Comparison of ENCODE assay signal across 13 cellular contexts in genomic region chr22:19422440-19423301, GRCh38. TPM values are rescaled to one million over a fixed set of nuclear protein-coding genes. Genes with fewer than 3 reads are reported as not detected.
DNase-seq lines count a peak whose midpoint lies in the region; ATAC-seq and TF ChIP-seq lines count a peak whose summit lies in the region.
"Had no signal": no experiment of that assay in that cellular context is flagged by ENCODE, and none has a peak within 500 bp of the region (broad histone marks: within the 10 kb centered on the region; RNA-seq: fewer than 3 reads in every experiment).

No MANE protein-coding gene starts in this region.

- WGBS in thyroid gland, 2 donors = 43 to 45% methylated on average over 11 of the region's 11 CpGs
- WGBS in transverse colon (ENCODE audit: low coverage in 1 of 2), 2 donors = 72 to 90% methylated on average over 9 to 11 of the region's 11 CpGs

- H3K4me1 ChIP-seq in thyroid gland = peaks cover 77 to 82% of the 10 kb centered on the region in 2 donors
- H3K4me1 ChIP-seq in transverse colon = peaks cover 0 to 6% (median 0%) of the 10 kb centered on the region in 4 donors

- no peak overlapping the region for H3K4me3 Mint-ChIP-seq in stimulated activated naive CD8-positive, alpha-beta T cell treated with anti-CD3 and anti-CD28 coated beads, Interleukin-15, Interleukin-2, amounts not matched to agents 100 ng/mL and 50 ng/mL, for 24 hours
- no peak overlapping the region for H3K4me3 Mint-ChIP-seq in activated CD4-positive, alpha-beta memory T cell treated with anti-CD3 and anti-CD28 coated beads, Interleukin-2, amount 10 ng/mL, durations not matched to agents 7 days and 5 days
- peak overlapping the region; percentile 25 to 71 (median 61) for H3K4me3 Mint-ChIP-seq in immature natural killer cell

- H3K27me3 ChIP-seq in thyroid gland = no peaks in the 10 kb centered on the region
- no peaks in the 10 kb centered on the region for H3K27me3 ChIP-seq in transverse colon
- H3K27me3 ChIP-seq: stomach had no signal

- TF ChIP-seq EP300 in transverse colon (IDR thresholded peaks at IDR 0.05; ENCODE audit: low read depth) = no peak

- no peaks in the 10 kb centered on the region for H3K9me3 Mint-ChIP-seq in stimulated activated naive CD8-positive, alpha-beta T cell treated with anti-CD3 and anti-CD28 coated beads, Interleukin-15, Interleukin-2, amounts not matched to agents 100 ng/mL and 50 ng/mL, for 24 hours
- no peaks in the 10 kb centered on the region for H3K9me3 Mint-ChIP-seq in activated CD4-positive, alpha-beta memory T cell treated with anti-CD3 and anti-CD28 coated beads, Interleukin-2, amount 10 ng/mL, durations not matched to agents 7 days and 5 days
- H3K9me3 Mint-ChIP-seq in immature natural killer cell = no peaks in the 10 kb centered on the region

- H3K27ac ChIP-seq in thyroid gland (peak overlapping the region; percentile 38 to 91 (median 82)), transverse colon (no peak overlapping the region)
- H3K27ac ChIP-seq: epithelial cell of prostate, lower lobe of right lung, stomach had no signal

- CTCF ChIA-PET in activated CD4-positive, alpha-beta memory T cell treated with anti-CD3 and anti-CD28 coated beads, Interleukin-2, amount 10 ng/mL, durations not matched to agents 7 days and 5 days (lab: Charles Lee) = interaction anchor here (0.8 to 1.2 kb wide), 2 partner anchors 50 to 57 kb away, joined by 4 read pairs; partner anchors contain the start of gene CDC45

- in situ Hi-C loops in transverse colon (cut with MboI; ENCODE audit: low pct_ligation_motif_present in 1 of 4, low pct_unique_long_range_greater_than_20kb in 1 of 4, low sequenced_read_pairs in 3 of 4) = no loop called here

- no peak for DNase-seq in stimulated activated naive CD8-positive, alpha-beta T cell treated with anti-CD3 and anti-CD28 coated beads, Interleukin-15, Interleukin-2, amounts not matched to agents 100 U/mL and 50 U/mL, for 24 hours
- DNase-seq in activated CD4-positive, alpha-beta memory T cell treated with anti-CD3 and anti-CD28 coated beads, Interleukin-2, amount 10 ng/mL, durations not matched to agents 7 days and 5 days = no peak
- DNase-seq in immature natural killer cell (no peak), thyroid gland (no peak), transverse colon (no peak)
- DNase-seq: lower lobe of right lung; stimulated activated CD4-positive, alpha-beta T cell treated with anti-CD3 and anti-CD28 coated beads, Interleukin-1b, Interleukin-23, amount 100 ng/mL, for 48 hours; stomach had no signal

- POLR2A ChIA-PET in activated CD4-positive, alpha-beta memory T cell treated with anti-CD3 and anti-CD28 coated beads, Interleukin-2, amount 10 ng/mL, durations not matched to agents 7 days and 5 days (lab: Charles Lee) = interaction anchor here (0.9 to 4.7 kb wide), 3 partner anchors 9 to 24 kb away, joined by 3 to 82 read pairs (median 3); partner anchors contain the start of genes HIRA and MRPL40

- intact Hi-C loops in thyroid gland (cut with DNase I) (no loop called here), transverse colon (cut with DNase I; ENCODE audit: low total_unique reads) (no loop called here)

- peaks cover 76% of the 10 kb centered on the region for H3K4me1 Mint-ChIP-seq in stimulated activated naive CD8-positive, alpha-beta T cell treated with anti-CD3 and anti-CD28 coated beads, Interleukin-15, Interleukin-2, amounts not matched to agents 100 ng/mL and 50 ng/mL, for 24 hours (ENCODE audit: low read depth)
- H3K4me1 Mint-ChIP-seq in activated CD4-positive, alpha-beta memory T cell treated with anti-CD3 and anti-CD28 coated beads, Interleukin-2, amount 10 ng/mL, durations not matched to agents 7 days and 5 days = peaks cover 87% of the 10 kb centered on the region
- peaks cover 96 to 100% of the 10 kb centered on the region in 2 donors for H3K4me1 Mint-ChIP-seq in immature natural killer cell

- ATAC-seq in stimulated activated naive CD8-positive, alpha-beta T cell treated with anti-CD3 and anti-CD28 coated beads, Interleukin-15, Interleukin-2, amounts not matched to agents 100 U/mL and 50 U/mL, for 24 hours = no peak
- ATAC-seq in GM21447 (IDR thresholded peaks at IDR 0.05; ENCODE audit: unreplicated experiment) (no peak), GM21515 (IDR thresholded peaks at IDR 0.05; ENCODE audit: unreplicated experiment) (no peak)
- ATAC-seq: lower lobe of right lung had no signal

- TF ChIP-seq CTCF in thyroid gland (IDR thresholded peaks at IDR 0.05) (no peak), transverse colon (IDR thresholded peaks at IDR 0.05) (no peak)

- no peaks in the 10 kb centered on the region for H3K27me3 Mint-ChIP-seq in stimulated activated naive CD8-positive, alpha-beta T cell treated with anti-CD3 and anti-CD28 coated beads, Interleukin-15, Interleukin-2, amounts not matched to agents 100 ng/mL and 50 ng/mL, for 24 hours
- H3K27me3 Mint-ChIP-seq in activated CD4-positive, alpha-beta memory T cell treated with anti-CD3 and anti-CD28 coated beads, Interleukin-2, amount 10 ng/mL, durations not matched to agents 7 days and 5 days = no peaks in the 10 kb centered on the region
- H3K27me3 Mint-ChIP-seq in immature natural killer cell (ENCODE audit: low read depth in 3 of 3) = peaks cover 0 to 19% (median 16%) of the 10 kb centered on the region in 3 donors
- H3K27me3 Mint-ChIP-seq: progenitor cell of endocrine pancreas had no signal

- H3K36me3 ChIP-seq in thyroid gland (no peaks in the 10 kb centered on the region), transverse colon (no peaks in the 10 kb centered on the region)

- no peaks in the 10 kb centered on the region for H3K9me3 ChIP-seq in thyroid gland
- H3K9me3 ChIP-seq in transverse colon = no peaks in the 10 kb centered on the region
- H3K9me3 ChIP-seq: lower lobe of right lung, stomach had no signal

- H3K4me3 ChIP-seq in thyroid gland (replicated peaks in 1 of 3) (no peak overlapping the region), transverse colon (no peak overlapping the region)
- H3K4me3 ChIP-seq: lower lobe of right lung, stomach had no signal

- TF ChIP-seq POLR2A in thyroid gland (IDR thresholded peaks at IDR 0.05) (no peak), transverse colon (IDR thresholded peaks at IDR 0.05) (no peak)

- H3K36me3 Mint-ChIP-seq in stimulated activated naive CD8-positive, alpha-beta T cell treated with anti-CD3 and anti-CD28 coated beads, Interleukin-15, Interleukin-2, amounts not matched to agents 100 ng/mL and 50 ng/mL, for 24 hours (ENCODE audit: low read depth) = peaks cover 30% of the 10 kb centered on the region
- peaks cover 40% of the 10 kb centered on the region for H3K36me3 Mint-ChIP-seq in activated CD4-positive, alpha-beta memory T cell treated with anti-CD3 and anti-CD28 coated beads, Interleukin-2, amount 10 ng/mL, durations not matched to agents 7 days and 5 days (ENCODE audit: low read depth)
- H3K36me3 Mint-ChIP-seq in immature natural killer cell = peaks cover 0 to 7% (median 4%) of the 10 kb centered on the region in 3 donors

- H3K27ac Mint-ChIP-seq in stimulated activated naive CD8-positive, alpha-beta T cell treated with anti-CD3 and anti-CD28 coated beads, Interleukin-15, Interleukin-2, amounts not matched to agents 100 ng/mL and 50 ng/mL, for 24 hours = peak overlapping the region; percentile 47
- peak overlapping the region; percentile 56 for H3K27ac Mint-ChIP-seq in activated CD4-positive, alpha-beta memory T cell treated with anti-CD3 and anti-CD28 coated beads, Interleukin-2, amount 10 ng/mL, durations not matched to agents 7 days and 5 days
- H3K27ac Mint-ChIP-seq in immature natural killer cell = peak overlapping the region; percentile 89 to 100 (median 98)
- H3K27ac Mint-ChIP-seq: progenitor cell of endocrine pancreas had no signal

RNA-seq across cellular contexts. Expression of gene HIRA, which starts 8.9 kb away (rescaled TPM):
- 10 to 100 TPM; 52.0 to 52.8 TPM for total RNA-seq in activated CD4-positive, alpha-beta memory T cell treated with anti-CD3 and anti-CD28 coated beads, Interleukin-2, amount 10 ng/mL, durations not matched to agents 7 days and 5 days
- polyA plus RNA-seq in immature natural killer cell = 10 to 100 TPM in 1 of 3 donors, 1 to 10 TPM in 2; 4.3 to 11.5 (median 5.2) TPM
- total RNA-seq in thyroid gland = 100 to 1,000 TPM in 2 of 4 donors, 10 to 100 TPM in 2; 63.8 to 139 (median 107) TPM
- 10 to 100 TPM; 18.3 to 29.3 (median 20.3) TPM for total RNA-seq in transverse colon

RNA-seq across cellular contexts. Expression of gene MRPL40, which starts 9.7 kb away (rescaled TPM):
- 10 to 100 TPM; 22.4 to 24.6 TPM for total RNA-seq in activated CD4-positive, alpha-beta memory T cell treated with anti-CD3 and anti-CD28 coated beads, Interleukin-2, amount 10 ng/mL, durations not matched to agents 7 days and 5 days
- polyA plus RNA-seq in immature natural killer cell = 10 to 100 TPM; 64.7 to 85.1 (median 77.9) TPM
- total RNA-seq in thyroid gland (10 to 100 TPM; 37.5 to 69.3 (median 48.7) TPM), transverse colon (10 to 100 TPM; 10.9 to 29.2 (median 13.7) TPM)

RNA-seq across cellular contexts. Expression of gene C22orf39, which starts 24.8 kb away (rescaled TPM):
- 10 to 100 TPM; 31.8 to 32.9 TPM for total RNA-seq in activated CD4-positive, alpha-beta memory T cell treated with anti-CD3 and anti-CD28 coated beads, Interleukin-2, amount 10 ng/mL, durations not matched to agents 7 days and 5 days
- polyA plus RNA-seq in immature natural killer cell = 10 to 100 TPM; 67.8 to 75.5 (median 71.0) TPM
- total RNA-seq in thyroid gland (10 to 100 TPM; 66.9 to 90.0 (median 83.1) TPM), transverse colon (10 to 100 TPM; 26.6 to 50.7 (median 39.4) TPM)

RNA-seq across cellular contexts. Expression of gene UFD1, which starts 56.3 kb away (rescaled TPM):
- 10 to 100 TPM; 62.1 to 65.6 TPM for total RNA-seq in activated CD4-positive, alpha-beta memory T cell treated with anti-CD3 and anti-CD28 coated beads, Interleukin-2, amount 10 ng/mL, durations not matched to agents 7 days and 5 days
- polyA plus RNA-seq in immature natural killer cell = 100 to 1,000 TPM; 106 to 176 (median 142) TPM
- total RNA-seq in thyroid gland = 10 to 100 TPM; 29.3 to 52.7 (median 44.2) TPM
- 10 to 100 TPM in 3 of 4 donors, 1 to 10 TPM in 1; 4.9 to 57.2 (median 36.8) TPM for total RNA-seq in transverse colon

RNA-seq across cellular contexts. Expression of gene CDC45, which starts 57.0 kb away (rescaled TPM):
- 10 to 100 TPM; 53.2 to 56.2 TPM for total RNA-seq in activated CD4-positive, alpha-beta memory T cell treated with anti-CD3 and anti-CD28 coated beads, Interleukin-2, amount 10 ng/mL, durations not matched to agents 7 days and 5 days
- polyA plus RNA-seq in immature natural killer cell = 1 to 10 TPM in 2 of 3 donors, not detected in 1; 3.1 to 3.5 TPM
- total RNA-seq in thyroid gland = 1 to 10 TPM in 2 of 4 donors, under 1 TPM in 1, not detected in 1; 0.24 to 1.9 (median 1.7) TPM
- 1 to 10 TPM in 3 of 4 donors, not detected in 1; 1.1 to 2.0 (median 1.2) TPM for total RNA-seq in transverse colon

Comparison
In these comparisons a context has a peak if more than half of its experiments do, and no peak if none do; other contexts are left out.
1. H3K27ac Mint-ChIP-seq: peak in every context shown above with its lines; median percentile 98 in immature natural killer cell; 56 in activated CD4-positive, alpha-beta memory T cell treated with anti-CD3 and anti-CD28 coated beads, Interleukin-2, amount 10 ng/mL, durations not matched to agents 7 days and 5 days; 47 in stimulated activated naive CD8-positive, alpha-beta T cell treated with anti-CD3 and anti-CD28 coated beads, Interleukin-15, Interleukin-2, amounts not matched to agents 100 ng/mL and 50 ng/mL, for 24 hours.
2. H3K4me3 Mint-ChIP-seq: peak in immature natural killer cell (5 of 5); none in stimulated activated naive CD8-positive, alpha-beta T cell treated with anti-CD3 and anti-CD28 coated beads, Interleukin-15, Interleukin-2, amounts not matched to agents 100 ng/mL and 50 ng/mL, for 24 hours (single experiment) and activated CD4-positive, alpha-beta memory T cell treated with anti-CD3 and anti-CD28 coated beads, Interleukin-2, amount 10 ng/mL, durations not matched to agents 7 days and 5 days (single experiment).
3. H3K27ac ChIP-seq: peak in thyroid gland (3 of 3); none in transverse colon (0 of 4).